ENCODE assay signal across 8 cellular contexts in genomic region chr1:167819849-167820683, GRCh38.
DNase-seq lines count a peak whose midpoint lies in the region; ATAC-seq and TF ChIP-seq lines count a peak whose summit lies in the region.

No MANE protein-coding gene starts in this region.

- no peak for DNase-seq in Caco-2
- peak; percentile 74 for DNase-seq in NCI-H460 (ENCODE audit: extremely low read depth, low read depth)
- peak; percentile 37 for DNase-seq in activated naive CD8-positive, alpha-beta T cell treated with anti-CD3 and anti-CD28 coated beads, Interleukin-2, amount 50 U/mL, for 24 hours
- peak; percentile 86 for DNase-seq in Right ventricle myocardium inferior (ENCODE audit: missing footprints)
- peak; percentile 85 for DNase-seq in non-pigmented ciliary epithelial cell (ENCODE audit: low read depth)
- no peak for DNase-seq in GF-D8 (lab: John Stamatoyannopoulos, UW)

- no peaks in the 10 kb centered on the region for H3K27me3 ChIP-seq in Caco-2 (replicated peaks; ENCODE audit: control insufficient read depth, insufficient read depth, low read length)

- intact Hi-C loops in Caco-2 (cut with micrococcal nuclease; ENCODE audit: unreplicated experiment), result loop anchor here (5.0 kb wide), 1 partner anchor 107 kb away; no protein-coding TSS in a partner anchor
- intact Hi-C loops in Right ventricle myocardium inferior (cut with DNase I), result no loop called here

- H3K27ac Mint-ChIP-seq in Caco-2 (ENCODE audit: unreplicated experiment), result peak overlapping the region; percentile 43
- peak overlapping the region; percentile 63 for H3K27ac Mint-ChIP-seq in activated naive CD8-positive, alpha-beta T cell treated with anti-CD3 and anti-CD28 coated beads, Interleukin-2, amount 50 U/mL, for 24 hours

- no peaks in the 10 kb centered on the region for H3K27me3 Mint-ChIP-seq in Caco-2 (ENCODE audit: insufficient read depth, unreplicated experiment)
- peaks cover 11% of the 10 kb centered on the region for H3K27me3 Mint-ChIP-seq in activated naive CD8-positive, alpha-beta T cell treated with anti-CD3 and anti-CD28 coated beads, Interleukin-2, amount 50 U/mL, for 24 hours

- POLR2A ChIA-PET in Caco-2 (lab: Charles Lee), result no interaction called here

- peaks cover 25% of the 10 kb centered on the region for H3K4me1 Mint-ChIP-seq in Caco-2 (ENCODE audit: low read depth, unreplicated experiment)
- H3K4me1 Mint-ChIP-seq in activated naive CD8-positive, alpha-beta T cell treated with anti-CD3 and anti-CD28 coated beads, Interleukin-2, amount 50 U/mL, for 24 hours, result peaks cover 7% of the 10 kb centered on the region

- no peaks in the 10 kb centered on the region for H3K36me3 ChIP-seq in Caco-2 (ENCODE audit: control insufficient read depth, insufficient read depth, low read length)

- H3K36me3 Mint-ChIP-seq in Caco-2 (ENCODE audit: insufficient read depth, unreplicated experiment), result no peaks in the 10 kb centered on the region
- peaks cover 5% of the 10 kb centered on the region for H3K36me3 Mint-ChIP-seq in activated naive CD8-positive, alpha-beta T cell treated with anti-CD3 and anti-CD28 coated beads, Interleukin-2, amount 50 U/mL, for 24 hours (ENCODE audit: low read depth)

- H3K4me3 Mint-ChIP-seq in Caco-2 (ENCODE audit: unreplicated experiment), result no peak overlapping the region
- H3K4me3 Mint-ChIP-seq in activated naive CD8-positive, alpha-beta T cell treated with anti-CD3 and anti-CD28 coated beads, Interleukin-2, amount 50 U/mL, for 24 hours, result peak overlapping the region; percentile 72

- peaks cover 12% of the 10 kb centered on the region for H3K9me3 Mint-ChIP-seq in Caco-2 (ENCODE audit: unreplicated experiment)
- peaks cover 10% of the 10 kb centered on the region for H3K9me3 Mint-ChIP-seq in activated naive CD8-positive, alpha-beta T cell treated with anti-CD3 and anti-CD28 coated beads, Interleukin-2, amount 50 U/mL, for 24 hours

- BruUV-seq in Caco-2 (replicated peaks; lab: Mats Ljungman, UMichigan), result no TSS peak

- CTCF ChIA-PET in Caco-2 (lab: Charles Lee), result no interaction called here

- H3K4me3 ChIP-seq in Caco-2 (ENCODE audit: low read depth, low read length), result no peak overlapping the region

- H3K4me1 ChIP-seq in Caco-2, result peaks cover 27% of the 10 kb centered on the region

- TF ChIP-seq CTCF in Caco-2 (IDR thresholded peaks at IDR 0.05; ENCODE audit: insufficient read depth in 1 of 2, low read depth in 1 of 2, low read length in 1 of 2, severe bottlenecking in 1 of 2, unreplicated experiment in 1 of 2), result no peak

- ATAC-seq in GM21825 (IDR thresholded peaks at IDR 0.05; ENCODE audit: unreplicated experiment) (peak; percentile 63), Right ventricle myocardium inferior (peak; percentile 98), GM19455 (IDR thresholded peaks at IDR 0.05; ENCODE audit: unreplicated experiment) (no peak)
- ATAC-seq in activated naive CD8-positive, alpha-beta T cell treated with anti-CD3 and anti-CD28 coated beads, Interleukin-2, amount 50 U/mL, for 24 hours, result peak; percentile 65

- 0 out of 2 replicates have a peak, but pooled peaks cover 6% of the 10 kb centered on the region for H3K9me3 ChIP-seq in Caco-2

Comparison
In these comparisons a context has a peak if more than half of its experiments do, and no peak if none do; other contexts are left out.
1. DNase-seq: peak in NCI-H460 (single experiment), activated naive CD8-positive, alpha-beta T cell treated with anti-CD3 and anti-CD28 coated beads, Interleukin-2, amount 50 U/mL, for 24 hours (single experiment), Right ventricle myocardium inferior (single experiment) and non-pigmented ciliary epithelial cell (single experiment); none in Caco-2 (0 of 2) and GF-D8 (single experiment).